8 cellular contexts compared by ENCODE assay signal in the genomic region with DNA sequence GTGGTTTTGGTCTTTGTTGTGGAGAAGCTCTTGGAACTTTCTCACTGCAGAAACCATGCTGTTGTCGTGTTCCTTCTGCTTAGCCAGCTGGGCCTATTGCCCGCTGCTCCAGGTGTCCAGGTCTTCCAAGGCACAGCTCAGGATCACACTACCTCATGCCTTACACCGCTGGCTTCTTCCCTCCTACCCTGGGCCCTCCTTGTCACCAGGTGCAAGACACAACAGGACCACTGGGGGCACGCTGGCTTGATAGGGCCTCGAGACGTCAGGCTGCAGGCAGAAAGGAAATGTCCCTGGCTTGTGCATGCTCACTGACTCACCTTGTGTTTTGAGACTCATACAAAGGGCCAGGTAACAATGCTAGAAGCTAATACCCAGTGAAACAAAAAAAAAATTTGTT.
DNase-seq lines count a peak whose midpoint lies in the region; ATAC-seq and TF ChIP-seq lines count a peak whose summit lies in the region.

No MANE protein-coding gene starts in this region.

- ATAC-seq in GM19467 (IDR thresholded peaks at IDR 0.05; ENCODE audit: unreplicated experiment) = peak; percentile 86
- ATAC-seq in GM21526 (IDR thresholded peaks at IDR 0.05; ENCODE audit: low FRiP score, unreplicated experiment) = no peak

- TF ChIP-seq POLR2A in erythroblast (IDR thresholded peaks at IDR 0.05; ENCODE audit: low read length) = no peak

- no peak overlapping the region for H3K4me3 ChIP-seq in GM12864 (ENCODE audit: low read depth, low read length)

- TF ChIP-seq CTCF in GM12864 (IDR thresholded peaks at IDR 0.05; ENCODE audit: low read depth, low read length, missing control alignments) (peak; percentile 60), GM20000 (IDR thresholded peaks at IDR 0.05; ENCODE audit: extremely low read depth, missing control alignments) (no peak)

- DNase-seq in GM12864 (ENCODE audit: low read depth) (no peak), HuH-7 (ENCODE audit: low spot score) (peak; percentile 34), erythroblast (lab: John Stamatoyannopoulos, UW) (peak; percentile 24 to 42), NCI-H2227 treated with DMSO at 0.1 percent for 48 hours (lab: John Stamatoyannopoulos, UW) (no peak), T-helper 9 cell (no peak), GM20000 (ENCODE audit: low spot score) (no peak)

Comparison
In these comparisons a context has a peak if more than half of its experiments do, and no peak if none do; other contexts are left out.
1. DNase-seq: peak in HuH-7 (single experiment) and erythroblast (2 of 2); none in GM12864 (single experiment), NCI-H2227 treated with DMSO at 0.1 percent for 48 hours (single experiment), T-helper 9 cell (single experiment) and GM20000 (single experiment).